ENCODE assay signal across 1 cellular context in the genomic region with DNA sequence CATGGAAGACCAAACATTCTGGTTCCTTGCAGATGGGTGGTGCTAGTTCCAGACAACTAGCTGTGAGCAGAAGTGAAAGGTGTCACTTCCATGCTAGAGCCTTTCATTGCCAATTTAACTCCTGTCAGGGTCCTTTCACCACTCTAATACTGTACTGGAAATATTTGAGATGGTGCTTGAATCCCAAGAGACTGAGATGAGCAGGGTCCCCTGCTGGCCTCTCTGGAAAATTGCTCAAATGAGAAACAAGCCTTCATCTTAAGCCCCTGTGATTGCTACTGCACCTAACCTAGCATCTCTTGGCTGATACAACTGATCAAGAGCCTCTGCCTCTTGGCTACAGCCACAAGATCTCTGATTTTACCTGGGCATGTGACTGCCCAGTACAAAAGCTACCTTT.
TF ChIP-seq lines count a peak whose summit lies in the region.

No MANE protein-coding gene starts in this region.

TF ChIP-seq in K562, 482 proteins besides CTCF, POLR2A, EP300 and RAD21 (continued from another document):
- no peak for TF ChIP-seq HMGXB4 (CRISPR knock-in tag; IDR thresholded peaks at IDR 0.05)
- no peak for TF ChIP-seq ZZZ3 (IDR thresholded peaks at IDR 0.05)
- no peak for TF ChIP-seq PHF21A (IDR thresholded peaks at IDR 0.05; ENCODE audit: borderline replicate concordance, low read depth)
- TF ChIP-seq MXD1 (CRISPR knock-in tag; IDR thresholded peaks at IDR 0.05; ENCODE audit: borderline replicate concordance, poor library complexity, severe bottlenecking): no peak
